Comparison of ENCODE assay signal across 8 cellular contexts in genomic region chrX:131746491-131746968, GRCh38.
DNase-seq lines count a peak whose midpoint lies in the region; ATAC-seq and TF ChIP-seq lines count a peak whose summit lies in the region.
"Had no signal": no experiment of that assay in that cellular context is flagged by ENCODE, and none has a peak within 500 bp of the region (broad histone marks: within the 10 kb centered on the region; RNA-seq: fewer than 3 reads in every experiment).

No MANE protein-coding gene starts in this region.

- H3K36me3 ChIP-seq in right atrium auricular region (no peaks in the 10 kb centered on the region), aorta (ENCODE audit: control insufficient read depth in 1 of 2, insufficient read depth in 2 of 2, low read length in 1 of 2) (no peaks in the 10 kb centered on the region)

- DNase-seq in GM13976 (ENCODE audit: low spot score): peak; percentile 17
- peak; percentile 86 for DNase-seq in SK-N-DZ (ENCODE audit: low spot score)
- peak; percentile 86 for DNase-seq in right atrium auricular region (ENCODE audit: low spot score)
- DNase-seq in aorta: peak; percentile 87 to 91
- no peak for DNase-seq in OCI-M2 (lab: John Stamatoyannopoulos, UW; ENCODE audit: unreplicated experiment)
- DNase-seq: activated B cell treated with CpG ODN at 0.5 μM for 24 hours had no signal

- H3K9me3 ChIP-seq in right atrium auricular region (no peaks in the 10 kb centered on the region), aorta (ENCODE audit: control insufficient read depth, low read length) (no peaks in the 10 kb centered on the region)

- H3K4me1 ChIP-seq in right atrium auricular region: no peaks in the 10 kb centered on the region
- no peaks in the 10 kb centered on the region for H3K4me1 ChIP-seq in aorta (ENCODE audit: control insufficient read depth in 1 of 2, insufficient read depth in 2 of 2, low read length in 2 of 2)

- 47 to 93% methylated on average over 14 of the region's 14 CpGs for WGBS in aorta, 2 donors

- in situ Hi-C loops in GM13976 (cut with MboI; ENCODE audit: low sequenced_read_pairs, unreplicated experiment): no loop called here

- H3K4me3 ChIP-seq in right atrium auricular region (peak overlapping the region; percentile 43 to 53), aorta (ENCODE audit: low read length in 2 of 2) (peak overlapping the region in 1 of 2 donors; percentile 41)

- ATAC-seq in HG03342 (IDR thresholded peaks at IDR 0.05; ENCODE audit: unreplicated experiment) (peak; percentile 54), aorta (ENCODE audit: low FRiP score) (peak; percentile 86), GM19452 (IDR thresholded peaks at IDR 0.05; ENCODE audit: unreplicated experiment) (no peak)

- intact Hi-C loops in aorta (cut with DNase I): loop anchor here in 1 of 2 donors (5.0 kb wide), 1 partner anchor 46 kb away; no protein-coding TSS in a partner anchor

- H3K27ac ChIP-seq in right atrium auricular region (peak overlapping the region; percentile 65 to 73), aorta (ENCODE audit: low read depth in 1 of 2, low read length in 2 of 2) (no peak overlapping the region)

- H3K27me3 ChIP-seq in right atrium auricular region: no peaks in the 10 kb centered on the region
- no peaks in the 10 kb centered on the region for H3K27me3 ChIP-seq in aorta (ENCODE audit: control insufficient read depth in 1 of 2, insufficient read depth in 2 of 2, low read length in 1 of 2)

- TF ChIP-seq CTCF in GM13976 (IDR thresholded peaks at IDR 0.05; ENCODE audit: borderline replicate concordance, control extremely low read depth, extremely low read depth, insufficient read depth, missing control alignments): peak; percentile 30
- peak in 1 of 2 donors; percentile 59 for TF ChIP-seq CTCF in right atrium auricular region (IDR thresholded peaks at IDR 0.05)

Comparison
In these comparisons a context has a peak if more than half of its experiments do, and no peak if none do; other contexts are left out.
1. H3K27ac ChIP-seq: peak in right atrium auricular region (2 of 2); none in aorta (0 of 2).